In the genomic region with DNA sequence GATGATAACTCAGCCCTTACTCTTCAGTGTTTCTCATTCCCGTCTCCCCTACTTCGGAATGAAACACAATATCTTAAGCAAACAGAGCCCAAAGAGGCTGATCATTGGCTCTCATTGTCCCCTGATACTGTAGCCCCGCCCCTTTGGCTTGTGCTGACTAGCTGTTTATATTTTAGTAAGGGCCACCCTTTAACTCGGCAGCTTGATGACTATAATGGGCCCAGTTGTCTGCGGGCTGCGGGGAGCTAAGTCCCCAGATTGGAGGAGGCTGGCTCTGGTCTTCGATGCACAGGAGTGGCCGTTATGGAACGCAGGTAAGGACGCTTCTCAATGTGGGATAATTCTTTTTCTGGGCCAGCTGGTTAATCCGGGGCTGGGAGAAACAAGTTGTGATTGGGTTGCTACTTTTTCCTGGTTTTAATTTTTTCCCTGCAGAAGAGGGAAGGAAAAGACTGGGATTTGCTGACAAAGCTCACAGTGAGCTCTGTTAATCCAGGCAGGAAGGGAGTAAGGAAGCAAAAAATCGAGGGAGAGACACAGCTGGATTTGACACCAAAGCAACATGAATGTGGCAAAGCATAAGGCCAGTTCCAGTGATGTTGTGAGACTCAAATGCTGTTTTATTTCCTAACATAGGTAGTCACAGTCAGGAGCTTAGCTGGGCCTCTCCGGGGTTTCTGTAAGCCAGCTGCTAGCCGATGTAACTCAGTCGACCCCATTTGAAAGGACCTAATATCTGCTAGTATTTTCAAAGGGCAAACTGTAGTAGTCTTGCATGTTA, we compare ENCODE assay signal across 1 cellular context.
TF ChIP-seq lines count a peak whose summit lies in the region.

Gene TRIM2, plus strand, starts transcription at position 197 of the 781 bp plus-strand sequence. Its CDS starts 88 bp downstream, at position 285.

TF ChIP-seq in HEK293, 187 proteins besides CTCF, POLR2A, EP300 and RAD21 (continued from another document):
- TF ChIP-seq ZNF747 (tag by site-specific recombination; IDR thresholded peaks at IDR 0.05) = no peak
- no peak for TF ChIP-seq ZNF140 (tag by site-specific recombination; IDR thresholded peaks at IDR 0.05)
- no peak for TF ChIP-seq ZNF624 (tag by site-specific recombination; IDR thresholded peaks at IDR 0.05)
- no peak for TF ChIP-seq ZNF677 (tag by site-specific recombination; IDR thresholded peaks at IDR 0.05)
- no peak for TF ChIP-seq ZNF561 (tag by site-specific recombination; IDR thresholded peaks at IDR 0.05; ENCODE audit: borderline replicate concordance)
- TF ChIP-seq, protein P1, sequence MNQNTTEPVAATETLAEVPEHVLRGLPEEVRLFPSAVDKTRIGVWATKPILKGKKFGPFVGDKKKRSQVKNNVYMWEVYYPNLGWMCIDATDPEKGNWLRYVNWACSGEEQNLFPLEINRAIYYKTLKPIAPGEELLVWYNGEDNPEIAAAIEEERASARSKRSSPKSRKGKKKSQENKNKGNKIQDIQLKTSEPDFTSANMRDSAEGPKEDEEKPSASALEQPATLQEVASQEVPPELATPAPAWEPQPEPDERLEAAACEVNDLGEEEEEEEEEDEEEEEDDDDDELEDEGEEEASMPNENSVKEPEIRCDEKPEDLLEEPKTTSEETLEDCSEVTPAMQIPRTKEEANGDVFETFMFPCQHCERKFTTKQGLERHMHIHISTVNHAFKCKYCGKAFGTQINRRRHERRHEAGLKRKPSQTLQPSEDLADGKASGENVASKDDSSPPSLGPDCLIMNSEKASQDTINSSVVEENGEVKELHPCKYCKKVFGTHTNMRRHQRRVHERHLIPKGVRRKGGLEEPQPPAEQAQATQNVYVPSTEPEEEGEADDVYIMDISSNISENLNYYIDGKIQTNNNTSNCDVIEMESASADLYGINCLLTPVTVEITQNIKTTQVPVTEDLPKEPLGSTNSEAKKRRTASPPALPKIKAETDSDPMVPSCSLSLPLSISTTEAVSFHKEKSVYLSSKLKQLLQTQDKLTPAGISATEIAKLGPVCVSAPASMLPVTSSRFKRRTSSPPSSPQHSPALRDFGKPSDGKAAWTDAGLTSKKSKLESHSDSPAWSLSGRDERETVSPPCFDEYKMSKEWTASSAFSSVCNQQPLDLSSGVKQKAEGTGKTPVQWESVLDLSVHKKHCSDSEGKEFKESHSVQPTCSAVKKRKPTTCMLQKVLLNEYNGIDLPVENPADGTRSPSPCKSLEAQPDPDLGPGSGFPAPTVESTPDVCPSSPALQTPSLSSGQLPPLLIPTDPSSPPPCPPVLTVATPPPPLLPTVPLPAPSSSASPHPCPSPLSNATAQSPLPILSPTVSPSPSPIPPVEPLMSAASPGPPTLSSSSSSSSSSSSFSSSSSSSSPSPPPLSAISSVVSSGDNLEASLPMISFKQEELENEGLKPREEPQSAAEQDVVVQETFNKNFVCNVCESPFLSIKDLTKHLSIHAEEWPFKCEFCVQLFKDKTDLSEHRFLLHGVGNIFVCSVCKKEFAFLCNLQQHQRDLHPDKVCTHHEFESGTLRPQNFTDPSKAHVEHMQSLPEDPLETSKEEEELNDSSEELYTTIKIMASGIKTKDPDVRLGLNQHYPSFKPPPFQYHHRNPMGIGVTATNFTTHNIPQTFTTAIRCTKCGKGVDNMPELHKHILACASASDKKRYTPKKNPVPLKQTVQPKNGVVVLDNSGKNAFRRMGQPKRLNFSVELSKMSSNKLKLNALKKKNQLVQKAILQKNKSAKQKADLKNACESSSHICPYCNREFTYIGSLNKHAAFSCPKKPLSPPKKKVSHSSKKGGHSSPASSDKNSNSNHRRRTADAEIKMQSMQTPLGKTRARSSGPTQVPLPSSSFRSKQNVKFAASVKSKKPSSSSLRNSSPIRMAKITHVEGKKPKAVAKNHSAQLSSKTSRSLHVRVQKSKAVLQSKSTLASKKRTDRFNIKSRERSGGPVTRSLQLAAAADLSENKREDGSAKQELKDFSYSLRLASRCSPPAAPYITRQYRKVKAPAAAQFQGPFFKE (tag by site-specific recombination; IDR thresholded peaks at IDR 0.05; ENCODE audit: borderline replicate concordance) = no peak
- TF ChIP-seq ZSCAN5A (tag by site-specific recombination; IDR thresholded peaks at IDR 0.05) = no peak
- no peak for TF ChIP-seq ZNF488 (tag by site-specific recombination; IDR thresholded peaks at IDR 0.05)
- TF ChIP-seq IKZF3 (tag by site-specific recombination; IDR thresholded peaks at IDR 0.05) = 0 out of 2 replicates have a peak, but pooled peaks have one; percentile 4
- peak; percentile 26 for TF ChIP-seq PRDM10 (tag by site-specific recombination; IDR thresholded peaks at IDR 0.05)
- TF ChIP-seq ZBTB8A (tag by site-specific recombination; IDR thresholded peaks at IDR 0.05) = peak; percentile 17; the same call in 1 of the 2 replicates
- TF ChIP-seq GLIS1 (tag by site-specific recombination; IDR thresholded peaks at IDR 0.05) = peak; percentile 13; the same call in 1 of the 2 replicates
- no peak for TF ChIP-seq TCF7L2 (IDR thresholded peaks at IDR 0.05; ENCODE audit: borderline replicate concordance, low read depth, low read length)
- no peak for TF ChIP-seq ZNF175 (tag by site-specific recombination; IDR thresholded peaks at IDR 0.05)
- no peak for TF ChIP-seq YY2 (tag by site-specific recombination; IDR thresholded peaks at IDR 0.05)
- TF ChIP-seq ZNF785 (tag by site-specific recombination; IDR thresholded peaks at IDR 0.05) = no peak
- no peak for TF ChIP-seq HOXC10 (CRISPR knock-in tag; IDR thresholded peaks at IDR 0.05)
- no peak for TF ChIP-seq HOXA7 (CRISPR knock-in tag; IDR thresholded peaks at IDR 0.05; ENCODE audit: borderline replicate concordance)
- no peak for TF ChIP-seq ZBTB6 (tag by site-specific recombination; IDR thresholded peaks at IDR 0.05)
- TF ChIP-seq ZNF138 (tag by site-specific recombination; IDR thresholded peaks at IDR 0.05; ENCODE audit: borderline replicate concordance) = no peak
- TF ChIP-seq ZNF571 (tag by site-specific recombination; IDR thresholded peaks at IDR 0.05) = no peak
- no peak for TF ChIP-seq KLF10 (tag by site-specific recombination; IDR thresholded peaks at IDR 0.05)
- no peak for TF ChIP-seq ZNF302 (tag by site-specific recombination; IDR thresholded peaks at IDR 0.05; ENCODE audit: low read depth)
- TF ChIP-seq ZNF529 (tag by site-specific recombination; IDR thresholded peaks at IDR 0.05; ENCODE audit: insufficient replicate concordance) = no peak
- no peak for TF ChIP-seq ZNF654 (tag by site-specific recombination; IDR thresholded peaks at IDR 0.05; ENCODE audit: low read depth)
- peak; percentile 95 for TF ChIP-seq ZNF692 (tag by site-specific recombination; IDR thresholded peaks at IDR 0.05)
- no peak for TF ChIP-seq ZNF394 (tag by site-specific recombination; IDR thresholded peaks at IDR 0.05; ENCODE audit: borderline replicate concordance)
- TF ChIP-seq ZNF843 (tag by site-specific recombination; IDR thresholded peaks at IDR 0.05) = no peak
- TF ChIP-seq, protein P2, sequence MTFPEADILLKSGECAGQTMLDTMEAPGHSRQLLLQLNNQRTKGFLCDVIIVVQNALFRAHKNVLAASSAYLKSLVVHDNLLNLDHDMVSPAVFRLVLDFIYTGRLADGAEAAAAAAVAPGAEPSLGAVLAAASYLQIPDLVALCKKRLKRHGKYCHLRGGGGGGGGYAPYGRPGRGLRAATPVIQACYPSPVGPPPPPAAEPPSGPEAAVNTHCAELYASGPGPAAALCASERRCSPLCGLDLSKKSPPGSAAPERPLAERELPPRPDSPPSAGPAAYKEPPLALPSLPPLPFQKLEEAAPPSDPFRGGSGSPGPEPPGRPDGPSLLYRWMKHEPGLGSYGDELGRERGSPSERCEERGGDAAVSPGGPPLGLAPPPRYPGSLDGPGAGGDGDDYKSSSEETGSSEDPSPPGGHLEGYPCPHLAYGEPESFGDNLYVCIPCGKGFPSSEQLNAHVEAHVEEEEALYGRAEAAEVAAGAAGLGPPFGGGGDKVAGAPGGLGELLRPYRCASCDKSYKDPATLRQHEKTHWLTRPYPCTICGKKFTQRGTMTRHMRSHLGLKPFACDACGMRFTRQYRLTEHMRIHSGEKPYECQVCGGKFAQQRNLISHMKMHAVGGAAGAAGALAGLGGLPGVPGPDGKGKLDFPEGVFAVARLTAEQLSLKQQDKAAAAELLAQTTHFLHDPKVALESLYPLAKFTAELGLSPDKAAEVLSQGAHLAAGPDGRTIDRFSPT (tag by site-specific recombination; IDR thresholded peaks at IDR 0.05) = no peak
